Comparison of ENCODE assay signal across 8 cellular contexts in the genomic region with DNA sequence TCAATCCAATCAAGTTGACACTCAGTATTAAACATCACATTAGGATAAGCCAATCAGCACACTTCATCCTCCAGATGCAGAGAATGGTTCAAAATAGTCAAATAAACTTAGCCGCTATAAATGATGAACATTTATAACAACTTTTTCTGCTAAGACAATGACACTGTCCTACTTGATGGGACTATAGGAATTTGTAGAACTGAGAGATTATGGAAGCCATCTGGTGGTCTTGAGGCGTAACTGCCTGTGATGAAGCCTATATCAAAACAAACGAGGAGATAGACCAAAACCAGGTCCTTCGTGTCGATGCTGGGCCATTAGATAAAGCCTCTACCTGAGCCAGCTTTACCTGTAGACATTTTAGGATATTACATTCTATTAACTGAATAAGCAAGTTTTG.
DNase-seq lines count a peak whose midpoint lies in the region; ATAC-seq and TF ChIP-seq lines count a peak whose summit lies in the region.

No MANE protein-coding gene starts in this region.

- no peaks in the 10 kb centered on the region for H3K9me2 ChIP-seq in PC-3 (replicated peaks; ENCODE audit: low read length)

- no peaks in the 10 kb centered on the region for H3F3A ChIP-seq in PC-3 (ENCODE audit: low read length, unreplicated experiment)

- CTCF ChIA-PET in HEK293T (lab: Yijun Ruan, JAX) (no interaction called here), PC-3 (lab: Charles Lee) (no interaction called here)

- POLR2A ChIA-PET in HEK293T (lab: Yijun Ruan, JAX): no interaction called here
- POLR2A ChIA-PET in PC-3 (lab: Charles Lee; ENCODE audit: unreplicated experiment): no interaction called here

- H3K4me2 ChIP-seq in DND-41 (ENCODE audit: insufficient read depth, low read length): no peak overlapping the region
- no peak overlapping the region for H3K4me2 ChIP-seq in PC-3 (ENCODE audit: low read length)

- H3K79me2 ChIP-seq in DND-41 (ENCODE audit: insufficient read depth, low read length): no peaks in the 10 kb centered on the region
- no peaks in the 10 kb centered on the region for H3K79me2 ChIP-seq in PC-3 (ENCODE audit: low read length)

- H3K36me3 ChIP-seq in DND-41 (ENCODE audit: insufficient read depth, low read length): no peaks in the 10 kb centered on the region
- H3K36me3 ChIP-seq in PC-3 (ENCODE audit: low read depth, low read length): no peaks in the 10 kb centered on the region

- no peak overlapping the region for H2AFZ ChIP-seq in DND-41 (ENCODE audit: low read depth, low read length)
- H2AFZ ChIP-seq in PC-3 (ENCODE audit: low read length): no peak overlapping the region

- H3K4me1 ChIP-seq in DND-41 (ENCODE audit: insufficient read depth, low read length): no peaks in the 10 kb centered on the region
- H3K4me1 ChIP-seq in PC-3 (ENCODE audit: insufficient read depth, low read length): no peaks in the 10 kb centered on the region

- BruUV-seq in PC-3 (replicated peaks; lab: Mats Ljungman, UMichigan): no TSS peak

- H3K27me3 ChIP-seq in DND-41 (ENCODE audit: insufficient read depth, low read length, poor library complexity) (no peaks in the 10 kb centered on the region), PC-3 (ENCODE audit: low read length) (no peaks in the 10 kb centered on the region)

- H3K9ac ChIP-seq in DND-41 (ENCODE audit: low read depth, low read length): no peak overlapping the region
- no peak overlapping the region for H3K9ac ChIP-seq in PC-3 (ENCODE audit: low read length)

- intact Hi-C loops in PC-3 (cut with micrococcal nuclease): loop anchor here (2.0 kb wide), 1 partner anchor 166 kb away; no protein-coding TSS in a partner anchor

- no peak for DNase-seq in DND-41
- DNase-seq in HEK293T (ENCODE audit: extremely low spot score): peak; percentile 27
- DNase-seq in PC-3: peak; percentile 39
- DNase-seq in glomerular visceral epithelial cell (ENCODE audit: extremely low spot score): peak; percentile 9
- DNase-seq in omental fat pad (ENCODE audit: low spot score): no peak
- DNase-seq in stimulated activated CD4-positive, alpha-beta T cell treated with anti-CD3 and anti-CD28 coated beads, Interleukin-4, amount 100 ng/mL, for 1 hour: no peak

- no peaks in the 10 kb centered on the region for H4K20me1 ChIP-seq in DND-41 (ENCODE audit: insufficient read depth, low read length)
- H4K20me1 ChIP-seq in PC-3 (ENCODE audit: low read length): no peaks in the 10 kb centered on the region

- no peak overlapping the region for H3K27ac ChIP-seq in DND-41 (ENCODE audit: low read length)
- H3K27ac ChIP-seq in PC-3 (ENCODE audit: low read length): no peak overlapping the region

- TF ChIP-seq CTCF in DND-41 (IDR thresholded peaks at IDR 0.05; ENCODE audit: borderline replicate concordance, extremely low read depth, low read length, poor library complexity, severe bottlenecking) (peak; percentile 67), PC-3 (conservative IDR thresholded peaks at IDR 0.05; ENCODE audit: low read depth, low read length) (peak; percentile 60), omental fat pad (IDR thresholded peaks at IDR 0.05) (no peak)

- H3K4me3 ChIP-seq in DND-41 (ENCODE audit: low read depth in 1 of 2, low read length in 2 of 2): no peak overlapping the region
- no peak overlapping the region for H3K4me3 ChIP-seq in PC-3 (ENCODE audit: low read length)

- ATAC-seq in DND-41 (ENCODE audit: insufficient read depth, low read depth): peak; percentile 71; the same call in 2 of the 3 replicates
- peak; percentile 59 for ATAC-seq in PC-3
- no peak for ATAC-seq in omental fat pad (ENCODE audit: low FRiP score)
- ATAC-seq in GM21528 (IDR thresholded peaks at IDR 0.05; ENCODE audit: low FRiP score, unreplicated experiment): no peak
- ATAC-seq in GM18520 (IDR thresholded peaks at IDR 0.05; ENCODE audit: unreplicated experiment): no peak

- H3K9me3 ChIP-seq in DND-41 (ENCODE audit: insufficient read depth, low read length, severe bottlenecking) (no peaks in the 10 kb centered on the region), PC-3 (ENCODE audit: low read length) (no peaks in the 10 kb centered on the region)

TF ChIP-seq in HEK293T, 16 proteins besides CTCF, POLR2A, EP300 and RAD21:
- no peak for TF ChIP-seq NFRKB (IDR thresholded peaks at IDR 0.05)
- TF ChIP-seq HDGF (IDR thresholded peaks at IDR 0.05; ENCODE audit: borderline replicate concordance): no peak
- no peak for TF ChIP-seq SP1 (IDR thresholded peaks at IDR 0.05)
- TF ChIP-seq BHLHE40 (IDR thresholded peaks at IDR 0.05; ENCODE audit: borderline replicate concordance): no peak
- no peak for TF ChIP-seq FOXK2 (IDR thresholded peaks at IDR 0.05)
- TF ChIP-seq LEF1 (IDR thresholded peaks at IDR 0.05; ENCODE audit: borderline replicate concordance): no peak
- no peak for TF ChIP-seq L3MBTL2 (conservative IDR thresholded peaks at IDR 0.05)
- TF ChIP-seq TARDBP (IDR thresholded peaks at IDR 0.05): no peak
- TF ChIP-seq, protein P1, sequence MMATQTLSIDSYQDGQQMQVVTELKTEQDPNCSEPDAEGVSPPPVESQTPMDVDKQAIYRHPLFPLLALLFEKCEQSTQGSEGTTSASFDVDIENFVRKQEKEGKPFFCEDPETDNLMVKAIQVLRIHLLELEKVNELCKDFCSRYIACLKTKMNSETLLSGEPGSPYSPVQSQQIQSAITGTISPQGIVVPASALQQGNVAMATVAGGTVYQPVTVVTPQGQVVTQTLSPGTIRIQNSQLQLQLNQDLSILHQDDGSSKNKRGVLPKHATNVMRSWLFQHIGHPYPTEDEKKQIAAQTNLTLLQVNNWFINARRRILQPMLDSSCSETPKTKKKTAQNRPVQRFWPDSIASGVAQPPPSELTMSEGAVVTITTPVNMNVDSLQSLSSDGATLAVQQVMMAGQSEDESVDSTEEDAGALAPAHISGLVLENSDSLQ (IDR thresholded peaks at IDR 0.05): no peak

Comparison
In these comparisons a context has a peak if more than half of its experiments do, and no peak if none do; other contexts are left out.
1. ATAC-seq: peak in DND-41 (single experiment) and PC-3 (single experiment); none in omental fat pad (single experiment), GM21528 (single experiment) and GM18520 (single experiment).
2. DNase-seq: peak in HEK293T (single experiment), PC-3 (single experiment) and glomerular visceral epithelial cell (single experiment); none in DND-41 (single experiment), omental fat pad (single experiment) and stimulated activated CD4-positive, alpha-beta T cell treated with anti-CD3 and anti-CD28 coated beads, Interleukin-4, amount 100 ng/mL, for 1 hour (single experiment).
3. CTCF ChIP-seq: peak in DND-41 (single experiment) and PC-3 (single experiment); none in omental fat pad (0 of 3).